ENCODE assay signal across 23 cellular contexts in the genomic region with DNA sequence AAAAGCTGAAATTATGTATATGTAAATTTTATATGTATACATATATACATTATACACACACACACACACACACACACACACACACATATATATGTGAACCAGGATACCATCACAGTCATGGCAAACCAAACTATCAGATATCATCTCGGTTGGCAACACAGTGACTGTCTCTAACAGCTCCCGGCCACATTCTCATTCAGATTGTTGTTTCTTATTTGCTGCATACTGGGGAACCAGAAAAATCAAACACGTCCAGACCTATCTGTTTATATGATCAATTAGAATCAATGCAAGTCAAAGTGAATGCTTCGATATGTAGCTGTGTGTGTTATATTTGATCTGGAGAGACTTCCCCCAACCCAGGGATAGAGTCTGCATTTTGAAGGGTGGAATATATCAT.
"Had no signal": no experiment of that assay in that cellular context is flagged by ENCODE, and none has a peak within 500 bp of the region (broad histone marks: within the 10 kb centered on the region; RNA-seq: fewer than 3 reads in every experiment).

No MANE protein-coding gene starts in this region.

- H3K4me3 ChIP-seq: colonic mucosa, coronary artery, dorsolateral prefrontal cortex, esophagus squamous epithelium, gastrocnemius medialis, gastroesophageal sphincter had no signal

- H3K9me3 Mint-ChIP-seq: effector memory CD8-positive, alpha-beta T cell had no signal

- H3K27me3 Mint-ChIP-seq: dendritic cell treated with granulocyte-macrophage colony-stimulating factor and Interleukin-4, amounts not matched to agents 40 ng/mL and 50 ng/mL, for 4 days had no signal

- H3K27me3 ChIP-seq: colonic mucosa, dorsolateral prefrontal cortex, esophagus squamous epithelium, foreskin keratinocyte, gastrocnemius medialis, gastroesophageal sphincter had no signal

- DNase-seq: cerebellar nuclear complex; colonic mucosa; cortex of kidney; dermis blood vessel endothelial cell; dorsolateral prefrontal cortex; effector CD4-positive, alpha-beta T cell; effector CD8-positive, alpha-beta T cell; effector memory CD4-positive, alpha-beta T cell; effector memory CD8-positive, alpha-beta T cell; endodermal cell; erythroblast; esophagus squamous epithelium; foreskin fibroblast; foreskin keratinocyte; foreskin melanocyte; gastrocnemius medialis; glutamatergic neuron; head of caudate nucleus had no signal

- H3K27ac Mint-ChIP-seq: dendritic cell treated with granulocyte-macrophage colony-stimulating factor and Interleukin-4, amounts not matched to agents 40 ng/mL and 50 ng/mL, for 4 days; effector memory CD8-positive, alpha-beta T cell; endodermal cell had no signal

- H3K4me3 Mint-ChIP-seq: dendritic cell treated with granulocyte-macrophage colony-stimulating factor and Interleukin-4, amounts not matched to agents 40 ng/mL and 50 ng/mL, for 4 days; effector memory CD8-positive, alpha-beta T cell; endodermal cell had no signal

- H3K36me3 ChIP-seq: colonic mucosa, esophagus squamous epithelium, gastrocnemius medialis, gastroesophageal sphincter had no signal

- ATAC-seq: effector memory CD8-positive, alpha-beta T cell; esophagus mucosa; foreskin keratinocyte; gastrocnemius medialis; gastroesophageal sphincter had no signal

- H3K9me3 ChIP-seq: colonic mucosa, esophagus squamous epithelium, gastrocnemius medialis, gastroesophageal sphincter had no signal

- H3K27ac ChIP-seq: colonic mucosa, coronary artery, dorsolateral prefrontal cortex, epithelial cell of prostate, esophagus squamous epithelium, foreskin keratinocyte, gastrocnemius medialis, gastroesophageal sphincter had no signal

- H3K4me1 ChIP-seq: colonic mucosa, esophagus squamous epithelium, foreskin keratinocyte, gastrocnemius medialis, gastroesophageal sphincter had no signal
